10 cellular contexts compared by ENCODE assay signal in the genomic region with DNA sequence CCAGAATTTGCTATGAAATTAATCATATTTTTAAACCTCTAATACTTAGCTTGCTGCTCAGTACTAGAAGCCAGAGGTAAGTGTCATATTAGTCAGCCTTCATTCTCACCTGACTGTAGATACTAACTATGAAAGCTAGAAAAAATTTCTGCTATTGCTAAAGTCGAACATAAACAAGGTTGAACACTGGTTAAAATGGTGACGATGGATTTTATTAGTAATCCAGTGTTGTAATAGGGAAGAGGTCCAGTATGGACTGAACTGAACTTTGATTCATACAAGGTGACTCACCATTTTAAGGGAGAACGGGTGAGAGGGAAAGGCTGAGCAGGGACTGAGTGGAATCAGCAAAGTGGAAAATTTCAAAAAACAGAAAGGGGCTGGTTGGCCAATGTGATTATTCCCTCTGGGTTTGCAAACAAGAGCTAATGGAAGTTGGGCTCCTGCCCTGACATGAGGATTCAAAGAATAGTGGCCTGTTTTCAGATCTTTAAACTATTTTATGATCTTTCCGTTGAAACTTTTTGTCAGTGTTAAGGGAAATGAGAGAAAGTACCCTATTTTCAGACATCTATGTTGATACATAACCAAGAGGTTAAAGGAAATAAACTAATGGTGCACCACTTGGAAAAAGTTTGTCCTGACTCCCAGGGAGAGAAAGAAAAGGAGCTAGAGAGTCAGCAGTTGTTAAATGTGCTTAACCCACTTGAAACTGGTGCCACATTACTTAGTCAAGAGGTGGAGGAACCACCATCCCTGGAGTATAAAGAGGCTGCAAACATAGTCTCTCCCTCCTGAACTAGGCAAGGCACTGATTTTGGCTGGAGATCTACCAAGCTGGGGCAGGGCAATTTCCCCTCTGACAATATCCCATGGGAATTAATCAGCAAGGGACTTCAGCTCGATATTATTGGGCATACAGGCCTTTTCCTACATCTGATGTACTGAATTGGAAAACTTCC. TPM values are rescaled to one million over a fixed set of nuclear protein-coding genes. Genes with fewer than 3 reads are reported as not detected.
DNase-seq lines count a peak whose midpoint lies in the region; ATAC-seq and TF ChIP-seq lines count a peak whose summit lies in the region.
"Had no signal": no experiment of that assay in that cellular context is flagged by ENCODE, and none has a peak within 500 bp of the region (broad histone marks: within the 10 kb centered on the region; RNA-seq: fewer than 3 reads in every experiment).

No MANE protein-coding gene starts in this region.

- H3K9me3 ChIP-seq in RWPE2 (ENCODE audit: severe bottlenecking) (no peaks in the 10 kb centered on the region), prostate gland (no peaks in the 10 kb centered on the region)

- ATAC-seq in RWPE2 (ENCODE audit: low read depth) (peak; percentile 91), HG02571 (IDR thresholded peaks at IDR 0.05; ENCODE audit: unreplicated experiment) (no peak)

- H3K27ac ChIP-seq in RWPE2 (ENCODE audit: poor library complexity, severe bottlenecking) (peak overlapping the region; percentile 33), prostate gland (peak overlapping the region; percentile 16 to 55)

- WGBS in prostate gland = 24% methylated on average over 5 of the region's 5 CpGs

- H3K36me3 ChIP-seq in BJ (ENCODE audit: control insufficient read depth, insufficient read depth, low read length) (no peaks in the 10 kb centered on the region), RWPE2 (ENCODE audit: low read depth) (no peaks in the 10 kb centered on the region), prostate gland (no peaks in the 10 kb centered on the region)

- H3K4me1 ChIP-seq in RWPE2 (ENCODE audit: insufficient read depth, poor library complexity, severe bottlenecking) (peaks cover 12% of the 10 kb centered on the region), prostate gland (replicated peaks) (no peaks in the 10 kb centered on the region)

- POLR2A ChIA-PET in BJ (lab: Charles Lee) = interaction anchor here (0.7 kb wide), 1 partner anchor 1790 kb away, joined by 4 read pairs; no protein-coding TSS in a partner anchor

- DNase-seq in BJ (ENCODE audit: low read depth) (peak; percentile 88), RWPE2 (ENCODE audit: low spot score) (no peak), fibroblast of pulmonary artery (ENCODE audit: low read depth) (peak; percentile 94), prostate gland (ENCODE audit: low spot score) (peak; percentile 5), Kasumi-1 (lab: John Stamatoyannopoulos, UW) (no peak), NCI-H1092 (lab: John Stamatoyannopoulos, UW) (no peak)
- DNase-seq in stimulated activated CD4-positive, alpha-beta T cell treated with anti-CD3 and anti-CD28 coated beads, Interleukin-2, amount 100 ng/mL, for 24 hours = no peak
- DNase-seq: COR-L47, NCI-H1436 had no signal

- CTCF ChIA-PET in BJ (lab: Yijun Ruan, JAX) = interaction anchor here (0.6 to 2.9 kb wide), 2 partner anchors 58 to 99 kb away, joined by 3 to 26 read pairs; no protein-coding TSS in a partner anchor

- intact Hi-C loops in prostate gland (cut with DNase I) = no loop called here

- no peaks in the 10 kb centered on the region for H3K27me3 ChIP-seq in BJ (ENCODE audit: control insufficient read depth, insufficient read depth, low read length)
- H3K27me3 ChIP-seq in RWPE2 (ENCODE audit: insufficient read depth, poor library complexity, severe bottlenecking) = no peaks in the 10 kb centered on the region
- H3K27me3 ChIP-seq in prostate gland (replicated peaks; ENCODE audit: insufficient read depth) = no peaks in the 10 kb centered on the region

- TF ChIP-seq POLR2A in prostate gland (IDR thresholded peaks at IDR 0.05) = no peak

- H3K4me3 ChIP-seq in BJ (ENCODE audit: low read depth, low read length) (no peak overlapping the region), RWPE2 (ENCODE audit: severe bottlenecking) (no peak overlapping the region), fibroblast of pulmonary artery (replicated peaks; ENCODE audit: low read depth, low read length) (no peak overlapping the region), prostate gland (no peak overlapping the region)

- TF ChIP-seq CTCF in BJ (IDR thresholded peaks at IDR 0.05; ENCODE audit: insufficient read depth, low read depth, low read length) = no peak
- no peak for TF ChIP-seq CTCF in RWPE2 (IDR thresholded peaks at IDR 0.05; ENCODE audit: poor library complexity, severe bottlenecking)
- no peak for TF ChIP-seq CTCF in fibroblast of pulmonary artery (IDR thresholded peaks at IDR 0.05; ENCODE audit: low read length, missing control alignments)
- no peak for TF ChIP-seq CTCF in prostate gland (IDR thresholded peaks at IDR 0.05)

RNA-seq across cellular contexts. Expression of gene AKR1C1, which starts 15.3 kb away (rescaled TPM):
- polyA plus RNA-seq in BJ (2011; rRNA removed) = 4.0 and 4.2 TPM in 2 replicates
- polyA minus RNA-seq in BJ (2011; rRNA and poly(A)+ RNA removed) = 0.47 and 0.67 TPM in 2 replicates
- total RNA-seq in prostate gland = 10 to 100 TPM in 1 of 2 donors, 1 to 10 TPM in 1; 7.4 to 18.7 TPM

RNA-seq across cellular contexts. Expression of gene AKR1C2, which starts 55.7 kb away (rescaled TPM):
- polyA plus RNA-seq in BJ (2011; rRNA removed) = 0.37 and 0.98 TPM in 2 replicates
- polyA minus RNA-seq in BJ (2011; rRNA and poly(A)+ RNA removed) = 0.19 and 1.7 TPM in 2 replicates
- 1 to 10 TPM; 6.4 to 8.2 TPM for total RNA-seq in prostate gland

Comparison
In these comparisons a context has a peak if more than half of its experiments do, and no peak if none do; other contexts are left out.
1. DNase-seq: peak in BJ (single experiment), fibroblast of pulmonary artery (single experiment) and prostate gland (single experiment); none in RWPE2 (single experiment), Kasumi-1 (0 of 2), NCI-H1092 (single experiment) and stimulated activated CD4-positive, alpha-beta T cell treated with anti-CD3 and anti-CD28 coated beads, Interleukin-2, amount 100 ng/mL, for 24 hours (0 of 2).